Comparison of ENCODE assay signal across 14 cellular contexts in genomic region chr19:3145909-3146676, GRCh38. TPM values are rescaled to one million over a fixed set of nuclear protein-coding genes. Genes with fewer than 3 reads are reported as not detected.
DNase-seq lines count a peak whose midpoint lies in the region; ATAC-seq and TF ChIP-seq lines count a peak whose summit lies in the region.
"Had no signal": no experiment of that assay in that cellular context is flagged by ENCODE, and none has a peak within 500 bp of the region (broad histone marks: within the 10 kb centered on the region; RNA-seq: fewer than 3 reads in every experiment).

No MANE protein-coding gene starts in this region.

- CTCF ChIA-PET in GM10248 (lab: Yijun Ruan, JAX), result interaction anchor here (0.7 to 3.4 kb wide), 10 partner anchors 9 to 37 kb away, joined by 3 to 29 read pairs (median 6); partner anchors contain the start of gene GNA15

- no peaks in the 10 kb centered on the region for H3K9me2 ChIP-seq in Karpas-422 (replicated peaks; ENCODE audit: insufficient read depth, low read length)

- no peak overlapping the region for H3K4me3 ChIP-seq in Karpas-422 (ENCODE audit: low read length)
- H3K4me3 ChIP-seq in lung, result no peak overlapping the region
- H3K4me3 ChIP-seq: tibial nerve had no signal

- H2AFZ ChIP-seq in Karpas-422 (ENCODE audit: low read length), result no peak overlapping the region

- no peak overlapping the region for H3K9ac ChIP-seq in Karpas-422 (ENCODE audit: low read length)

- no peaks in the 10 kb centered on the region for H3K27me3 Mint-ChIP-seq in activated T-cell treated with anti-CD3 and anti-CD28 coated beads, Interleukin-2, amount 50 U/mL, for 4 hours (ENCODE audit: low read depth)

- peak; percentile 61 for DNase-seq in GDM1 (lab: John Stamatoyannopoulos, UW)
- peak; percentile 50 for DNase-seq in Karpas-422
- peak; percentile 55 for DNase-seq in UCSD-AML1 (lab: John Stamatoyannopoulos, UW; ENCODE audit: unreplicated experiment)
- peak; percentile 44 for DNase-seq in lung (ENCODE audit: low spot score)
- DNase-seq in GM10248 (ENCODE audit: extremely low spot score), result no peak
- no peak for DNase-seq in T-helper 9 cell
- DNase-seq in NCI-H1417 treated with DMSO at 0.1 percent for 48 hours (lab: John Stamatoyannopoulos, UW), result no peak
- no peak for DNase-seq in activated T-cell treated with anti-CD3 and anti-CD28 coated beads, Interleukin-2, amount 50 U/mL, for 4 hours
- DNase-seq: cerebellar nuclear complex, NCI-H2029 treated with DMSO at 0.1 percent for 48 hours, occipital lobe had no signal

- H3K4me1 ChIP-seq in Karpas-422 (ENCODE audit: low read length) (no peaks in the 10 kb centered on the region), lung (ENCODE audit: control insufficient read depth in 2 of 2, insufficient read depth in 2 of 2, low read length in 2 of 2) (peaks cover 0 to 10% of the 10 kb centered on the region in 2 donors)

- 43 to 68% methylated on average over 20 of the region's 20 CpGs for WGBS in lung, 2 donors

- TF ChIP-seq CTCF in lung (IDR thresholded peaks at IDR 0.05; ENCODE audit: control extremely low read depth, extremely low read depth) (no peak), GM10248 (IDR thresholded peaks at IDR 0.05; ENCODE audit: control extremely low read depth, extremely low read depth, low read depth, missing control alignments) (no peak)

- H3K36me3 ChIP-seq in Karpas-422 (ENCODE audit: insufficient read depth, low read length) (no peaks in the 10 kb centered on the region), lung (ENCODE audit: control insufficient read depth in 2 of 2, insufficient read depth in 2 of 2, low read length in 2 of 2) (peaks cover 0 to 11% of the 10 kb centered on the region in 2 donors)
- H3K36me3 ChIP-seq: tibial nerve had no signal

- no peaks in the 10 kb centered on the region for H3K79me2 ChIP-seq in Karpas-422 (ENCODE audit: low read length)

- POLR2A ChIA-PET in GM10248 (lab: Yijun Ruan, JAX), result no interaction called here

- H3K36me3 Mint-ChIP-seq in activated T-cell treated with anti-CD3 and anti-CD28 coated beads, Interleukin-2, amount 50 U/mL, for 4 hours (ENCODE audit: insufficient read depth), result no peaks in the 10 kb centered on the region

- H3K4me2 ChIP-seq in Karpas-422 (ENCODE audit: low read depth, low read length, poor library complexity, severe bottlenecking), result no peak overlapping the region

- H3K9me3 Mint-ChIP-seq in activated T-cell treated with anti-CD3 and anti-CD28 coated beads, Interleukin-2, amount 50 U/mL, for 4 hours, result no peaks in the 10 kb centered on the region
- H3K9me3 Mint-ChIP-seq: activated naive CD8-positive, alpha-beta T cell treated with anti-CD3 and anti-CD28 coated beads, Interleukin-2, amount 50 U/mL, for 24 hours had no signal

- H4K20me1 ChIP-seq in Karpas-422 (ENCODE audit: insufficient read depth, low read depth, low read length), result no peaks in the 10 kb centered on the region

- peaks cover 25% of the 10 kb centered on the region for H3K4me1 Mint-ChIP-seq in activated T-cell treated with anti-CD3 and anti-CD28 coated beads, Interleukin-2, amount 50 U/mL, for 4 hours (ENCODE audit: low read depth)

- no peak overlapping the region for H3K27ac ChIP-seq in Karpas-422 (ENCODE audit: low read length)
- no peak overlapping the region for H3K27ac ChIP-seq in lung (ENCODE audit: low read depth in 1 of 2, low read length in 1 of 2)
- H3K27ac ChIP-seq: tibial nerve had no signal

- H3K9me3 ChIP-seq in Karpas-422 (ENCODE audit: low read length) (no peaks in the 10 kb centered on the region), lung (ENCODE audit: control insufficient read depth in 2 of 2, insufficient read depth in 1 of 2, low read length in 1 of 2) (no peaks in the 10 kb centered on the region)
- H3K9me3 ChIP-seq: tibial nerve had no signal

- H3K27me3 ChIP-seq in Karpas-422 (ENCODE audit: low read length) (no peaks in the 10 kb centered on the region), lung (ENCODE audit: control insufficient read depth, insufficient read depth) (no peaks in the 10 kb centered on the region)

- H3K4me3 Mint-ChIP-seq in activated T-cell treated with anti-CD3 and anti-CD28 coated beads, Interleukin-2, amount 50 U/mL, for 4 hours, result no peak overlapping the region
- H3K4me3 Mint-ChIP-seq: activated naive CD8-positive, alpha-beta T cell treated with anti-CD3 and anti-CD28 coated beads, Interleukin-2, amount 50 U/mL, for 24 hours had no signal

- ATAC-seq in lung (ENCODE audit: insufficient read depth, low FRiP score), result no peak
- no peak for ATAC-seq in activated T-cell treated with anti-CD3 and anti-CD28 coated beads, Interleukin-2, amount 50 U/mL, for 4 hours

RNA-seq across cellular contexts. Expression of gene GNA15, which starts 10.3 kb away (rescaled TPM):
- total RNA-seq in Karpas-422 (2014; rRNA removed; shearing (Covaris generic); ENCODE audit: low replicate concordance), result not detected in 2 replicates
- 10 to 100 TPM; 18.6 to 36.0 TPM for total RNA-seq in lung
- 10 to 100 TPM; 21.5 to 65.4 TPM for polyA plus RNA-seq in lung
- total RNA-seq in activated T-cell treated with anti-CD3 and anti-CD28 coated beads, Interleukin-2, amount 50 U/mL, for 4 hours, result 10 to 100 TPM in 2 of 3 donors, 1 to 10 TPM in 1; 8.8 to 19.9 (median 11.3) TPM
- total RNA-seq: lung microvascular endothelial cell had no signal

RNA-seq across cellular contexts. Expression of gene S1PR4, which starts 32.5 kb away (rescaled TPM):
- not detected in 2 replicates for total RNA-seq in Karpas-422 (2014; rRNA removed; shearing (Covaris generic); ENCODE audit: low replicate concordance)
- 10 to 100 TPM in 1 of 2 donors, 1 to 10 TPM in 1; 7.3 to 18.8 TPM for total RNA-seq in lung
- 10 to 100 TPM; 14.7 to 40.5 TPM for polyA plus RNA-seq in lung
- total RNA-seq in activated T-cell treated with anti-CD3 and anti-CD28 coated beads, Interleukin-2, amount 50 U/mL, for 4 hours, result 10 to 100 TPM; 19.4 to 24.5 (median 23.8) TPM

RNA-seq across cellular contexts. Expression of gene NCLN, which starts 39.6 kb away (rescaled TPM):
- total RNA-seq in Karpas-422 (2014; rRNA removed; shearing (Covaris generic); ENCODE audit: low replicate concordance), result 30.0 and 37.6 TPM in 2 replicates
- 100 to 1,000 TPM in 1 of 2 donors, 10 to 100 TPM in 1; 24.8 to 117 TPM for total RNA-seq in lung
- 10 to 100 TPM; 54.3 to 71.9 TPM for polyA plus RNA-seq in lung
- 100 to 1,000 TPM; 169 to 200 (median 177) TPM for total RNA-seq in activated T-cell treated with anti-CD3 and anti-CD28 coated beads, Interleukin-2, amount 50 U/mL, for 4 hours

RNA-seq across cellular contexts. Expression of gene GNA11, which starts 51.9 kb away (rescaled TPM):
- 0.58 and 2.6 TPM in 2 replicates for total RNA-seq in Karpas-422 (2014; rRNA removed; shearing (Covaris generic); ENCODE audit: low replicate concordance)
- 10 to 100 TPM; 39.4 to 80.9 TPM for total RNA-seq in lung
- polyA plus RNA-seq in lung, result 10 to 100 TPM; 36.8 to 37.1 TPM
- total RNA-seq in activated T-cell treated with anti-CD3 and anti-CD28 coated beads, Interleukin-2, amount 50 U/mL, for 4 hours, result 10 to 100 TPM in 2 of 3 donors, 1 to 10 TPM in 1; 8.0 to 13.5 (median 11.0) TPM

Comparison
In these comparisons a context has a peak if more than half of its experiments do, and no peak if none do; other contexts are left out.
1. DNase-seq: peak in GDM1 (single experiment), Karpas-422 (single experiment), UCSD-AML1 (single experiment) and lung (single experiment); none in GM10248 (single experiment), T-helper 9 cell (single experiment), NCI-H1417 treated with DMSO at 0.1 percent for 48 hours (single experiment) and activated T-cell treated with anti-CD3 and anti-CD28 coated beads, Interleukin-2, amount 50 U/mL, for 4 hours (single experiment).